In the genomic region with DNA sequence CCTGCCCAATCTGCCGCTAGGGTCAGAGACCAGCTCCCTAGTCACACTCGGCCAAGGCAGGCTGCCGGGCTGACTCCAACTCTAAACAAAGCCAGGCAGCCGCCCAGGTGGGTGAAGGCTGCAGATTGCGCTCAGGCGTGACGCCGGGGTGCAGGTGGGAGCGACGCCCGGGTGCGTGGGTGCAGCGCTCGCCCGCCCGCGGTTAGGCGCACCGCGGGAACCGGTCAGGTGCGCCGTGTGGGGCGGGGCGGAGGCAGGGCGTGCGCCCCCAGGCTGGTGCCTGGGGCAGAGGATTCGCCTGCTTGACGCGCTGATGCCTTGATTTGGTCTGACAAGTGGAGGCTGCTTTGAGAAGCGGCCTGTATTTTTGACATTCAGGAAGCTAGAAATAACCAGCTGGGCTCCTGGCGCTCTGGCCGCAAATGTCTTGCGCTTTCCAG, we compare ENCODE assay signal across 8 cellular contexts.
A peak's percentile ranks its signal among the peaks of the same experiment; 100 is the strongest.
DNase-seq lines count a peak whose midpoint lies in the region; ATAC-seq and TF ChIP-seq lines count a peak whose summit lies in the region.

No MANE protein-coding gene starts in this region.

- H3K27me3 Mint-ChIP-seq in activated CD4-positive, alpha-beta memory T cell treated with anti-CD3 and anti-CD28 coated beads for 36 hours, result no peaks in the 10 kb centered on the region
- H3K27me3 Mint-ChIP-seq in endothelial cell (ENCODE audit: unreplicated experiment), result peaks cover 8% of the 10 kb centered on the region
- H3K27me3 Mint-ChIP-seq in neural crest cell (ENCODE audit: low read depth), result peaks cover 31% of the 10 kb centered on the region

- peak overlapping the region; percentile 71 for H3K27ac Mint-ChIP-seq in activated CD4-positive, alpha-beta memory T cell treated with anti-CD3 and anti-CD28 coated beads for 36 hours
- H3K27ac Mint-ChIP-seq in endothelial cell (ENCODE audit: unreplicated experiment), result peak overlapping the region; percentile 19
- H3K27ac Mint-ChIP-seq in neural crest cell (ENCODE audit: unreplicated experiment), result no peak overlapping the region

- no peaks in the 10 kb centered on the region for H3K36me3 ChIP-seq in DND-41 (ENCODE audit: insufficient read depth, low read length)
- no peaks in the 10 kb centered on the region for H3K36me3 ChIP-seq in HUES48 (ENCODE audit: control insufficient read depth, insufficient read depth, low read length)

- H3K4me1 ChIP-seq in DND-41 (ENCODE audit: insufficient read depth, low read length), result peaks cover 41% of the 10 kb centered on the region
- peaks cover 19% of the 10 kb centered on the region for H3K4me1 ChIP-seq in HUES48 (ENCODE audit: control insufficient read depth, insufficient read depth, low read length)

- peak overlapping the region; percentile 52 for H2AFZ ChIP-seq in DND-41 (ENCODE audit: low read depth, low read length)

- CTCF ChIA-PET in activated CD4-positive, alpha-beta memory T cell treated with anti-CD3 and anti-CD28 coated beads for 36 hours (lab: Charles Lee), result interaction anchor here (0.8 to 1.8 kb wide), 2 partner anchors 9 to 92 kb away, joined by 3 to 9 read pairs; no protein-coding TSS in a partner anchor

- H3K27ac ChIP-seq in DND-41 (ENCODE audit: low read length), result peak overlapping the region; percentile 75
- no peak overlapping the region for H3K27ac ChIP-seq in HUES48 (ENCODE audit: low read depth, low read length)

- peaks cover 7% of the 10 kb centered on the region; the same call in 1 of the 2 replicates for H4K20me1 ChIP-seq in DND-41 (ENCODE audit: insufficient read depth, low read length)

- intact Hi-C loops in activated CD4-positive, alpha-beta memory T cell treated with anti-CD3 and anti-CD28 coated beads for 36 hours (cut with micrococcal nuclease), result loop anchor here (1.0 kb wide), 1 partner anchor 26 kb away; no protein-coding TSS in a partner anchor

- peaks cover 3% of the 10 kb centered on the region for H3K9me3 Mint-ChIP-seq in activated CD4-positive, alpha-beta memory T cell treated with anti-CD3 and anti-CD28 coated beads for 36 hours
- no peaks in the 10 kb centered on the region for H3K9me3 Mint-ChIP-seq in endothelial cell (ENCODE audit: unreplicated experiment)
- H3K9me3 Mint-ChIP-seq in neural crest cell, result no peaks in the 10 kb centered on the region

- H3K4me3 Mint-ChIP-seq in activated CD4-positive, alpha-beta memory T cell treated with anti-CD3 and anti-CD28 coated beads for 36 hours, result peak overlapping the region; percentile 66
- H3K4me3 Mint-ChIP-seq in endothelial cell (ENCODE audit: unreplicated experiment) (peak overlapping the region; percentile 70), neural crest cell (peak overlapping the region; percentile 14)

- peak; percentile 71 for ATAC-seq in DND-41 (ENCODE audit: insufficient read depth, low read depth)
- ATAC-seq in GM21367 (IDR thresholded peaks at IDR 0.05; ENCODE audit: unreplicated experiment), result peak; percentile 82

- POLR2A ChIA-PET in activated CD4-positive, alpha-beta memory T cell treated with anti-CD3 and anti-CD28 coated beads for 36 hours (lab: Charles Lee), result interaction anchor here (0.8 to 1.6 kb wide), 3 partner anchors 27 to 52 kb away, joined by 3 to 9 read pairs (median 3); no protein-coding TSS in a partner anchor

- peaks cover 7% of the 10 kb centered on the region for H3K36me3 Mint-ChIP-seq in activated CD4-positive, alpha-beta memory T cell treated with anti-CD3 and anti-CD28 coated beads for 36 hours
- peaks cover 5% of the 10 kb centered on the region for H3K36me3 Mint-ChIP-seq in endothelial cell (ENCODE audit: low read depth, unreplicated experiment)
- H3K36me3 Mint-ChIP-seq in neural crest cell (ENCODE audit: low read depth), result no peaks in the 10 kb centered on the region

- H3K4me1 Mint-ChIP-seq in activated CD4-positive, alpha-beta memory T cell treated with anti-CD3 and anti-CD28 coated beads for 36 hours (ENCODE audit: low read depth), result peaks cover 78% of the 10 kb centered on the region
- H3K4me1 Mint-ChIP-seq in endothelial cell (ENCODE audit: unreplicated experiment) (peaks cover 38% of the 10 kb centered on the region), neural crest cell (peaks cover 14% of the 10 kb centered on the region)

- TF ChIP-seq CTCF in DND-41 (IDR thresholded peaks at IDR 0.05; ENCODE audit: borderline replicate concordance, extremely low read depth, low read length, poor library complexity, severe bottlenecking), result peak; percentile 36
- no peak for TF ChIP-seq CTCF in endothelial cell (IDR thresholded peaks at IDR 0.05; ENCODE audit: unreplicated experiment)
- peak; percentile 25 for TF ChIP-seq CTCF in neural crest cell (conservative IDR thresholded peaks at IDR 0.05)

- peak overlapping the region; percentile 54 for H3K9ac ChIP-seq in DND-41 (ENCODE audit: low read depth, low read length)
- H3K9ac ChIP-seq in HUES48 (ENCODE audit: low read depth, low read length), result no peak overlapping the region

- H3K27me3 ChIP-seq in DND-41 (ENCODE audit: insufficient read depth, low read length, poor library complexity) (peaks cover 12% of the 10 kb centered on the region), HUES48 (ENCODE audit: control insufficient read depth, insufficient read depth, low read length) (peaks cover 10% of the 10 kb centered on the region)

- DNase-seq in DND-41 (peak; percentile 67), endothelial cell (ENCODE audit: low spot score) (peak; percentile 31), neural crest cell (ENCODE audit: low read depth, low spot score) (no peak), NCI-H226 (no peak), NOMO-1 treated with dmso at 0.1 percent for 144 hours (lab: John Stamatoyannopoulos, UW; ENCODE audit: unreplicated experiment) (no peak)
- peak; percentile 72 for DNase-seq in activated CD4-positive, alpha-beta memory T cell treated with anti-CD3 and anti-CD28 coated beads for 36 hours

- H3K79me2 ChIP-seq in DND-41 (ENCODE audit: insufficient read depth, low read length), result no peaks in the 10 kb centered on the region

- H3K9me3 ChIP-seq in DND-41 (ENCODE audit: insufficient read depth, low read length, severe bottlenecking) (no peaks in the 10 kb centered on the region), HUES48 (ENCODE audit: control insufficient read depth, insufficient read depth, low read length) (no peaks in the 10 kb centered on the region)

- peak overlapping the region; percentile 84 for H3K4me2 ChIP-seq in DND-41 (ENCODE audit: insufficient read depth, low read length)

- H3K4me3 ChIP-seq in DND-41 (ENCODE audit: low read depth in 1 of 2, low read length in 2 of 2) (peak overlapping the region in 1 of 2 experiments; percentile 51; a peak in 2 of 4 replicates), HUES48 (ENCODE audit: low read depth, low read length) (peak overlapping the region; percentile 55)

Comparison
In these comparisons a context has a peak if more than half of its experiments do, and no peak if none do; other contexts are left out.
1. DNase-seq: peak in DND-41 (single experiment), activated CD4-positive, alpha-beta memory T cell treated with anti-CD3 and anti-CD28 coated beads for 36 hours (single experiment) and endothelial cell (single experiment); none in neural crest cell (single experiment), NCI-H226 (single experiment) and NOMO-1 treated with dmso at 0.1 percent for 144 hours (single experiment).
2. H3K4me3 Mint-ChIP-seq: peak in every context shown above with its lines; median percentile 70 in endothelial cell; 66 in activated CD4-positive, alpha-beta memory T cell treated with anti-CD3 and anti-CD28 coated beads for 36 hours; 14 in neural crest cell.